ENCODE assay signal across 20 cellular contexts in genomic region chr4:120636120-120636630, GRCh38.
DNase-seq lines count a peak whose midpoint lies in the region; ATAC-seq, FAIRE-seq and TF ChIP-seq lines count a peak whose summit lies in the region.
"Had no signal": no experiment of that assay in that cellular context is flagged by ENCODE, and none has a peak within 500 bp of the region (broad histone marks: within the 10 kb centered on the region; RNA-seq: fewer than 3 reads in every experiment).

No MANE protein-coding gene starts in this region.

- WGBS in mammary epithelial cell (ENCODE audit: low coverage, missing lambda C conversion rate) = 85% methylated on average over 6 of the region's 6 CpGs

- peak; percentile 76 for ATAC-seq in stimulated activated effector memory CD8-positive, alpha-beta T cell treated with anti-CD3 and anti-CD28 coated beads, Interleukin-12 subunit alpha, Interleukin-12 subunit beta, amount 100 ng/mL, for 72 hours
- ATAC-seq: HepG2 had no signal

- H3K27ac Mint-ChIP-seq in stimulated activated effector memory CD8-positive, alpha-beta T cell treated with anti-CD3 and anti-CD28 coated beads, Interleukin-12 subunit alpha, Interleukin-12 subunit beta, amount 100 ng/mL, for 72 hours = no peak overlapping the region

- H3K4me3 Mint-ChIP-seq in stimulated activated effector memory CD8-positive, alpha-beta T cell treated with anti-CD3 and anti-CD28 coated beads, Interleukin-12 subunit alpha, Interleukin-12 subunit beta, amount 100 ng/mL, for 72 hours = no peak overlapping the region

- peak; percentile 48 for FAIRE-seq in endometrium (lab: Jason Lieb, UNC)
- FAIRE-seq: HepG2, RCC 7860 had no signal

- BruUV-seq in OCI-LY7 (replicated peaks; lab: Mats Ljungman, UMichigan) (no TSS peak), mammary epithelial cell (replicated peaks; lab: Mats Ljungman, UMichigan) (no TSS peak)

- no peaks in the 10 kb centered on the region for H3K9me3 Mint-ChIP-seq in stimulated activated effector memory CD8-positive, alpha-beta T cell treated with anti-CD3 and anti-CD28 coated beads, Interleukin-12 subunit alpha, Interleukin-12 subunit beta, amount 100 ng/mL, for 72 hours

- dilution Hi-C loops in mammary epithelial cell (cut with HindIII; ENCODE audit: low sequenced_read_pairs) = no loop called here

- H3K9ac ChIP-seq in mammary epithelial cell (ENCODE audit: insufficient read depth, low read length) = no peak overlapping the region
- H3K9ac ChIP-seq: BLaER1 treated with 17β-estradiol and CSF1 and Interleukin-3, amounts not matched to agents 10 nM and 100 nM had no signal

- no peaks in the 10 kb centered on the region for H3K9me2 ChIP-seq in OCI-LY7 (ENCODE audit: insufficient read depth, low read length)

- H3K4me1 Mint-ChIP-seq in stimulated activated effector memory CD8-positive, alpha-beta T cell treated with anti-CD3 and anti-CD28 coated beads, Interleukin-12 subunit alpha, Interleukin-12 subunit beta, amount 100 ng/mL, for 72 hours = no peaks in the 10 kb centered on the region

- H3K79me2 ChIP-seq in OCI-LY7 (ENCODE audit: insufficient read depth, low read depth, low read length) = no peaks in the 10 kb centered on the region
- no peaks in the 10 kb centered on the region for H3K79me2 ChIP-seq in mammary epithelial cell (ENCODE audit: insufficient read depth, low read length)

- H3K4me2 ChIP-seq in OCI-LY7 (ENCODE audit: low read length) = no peak overlapping the region
- H3K4me2 ChIP-seq in mammary epithelial cell (ENCODE audit: insufficient read depth, low read depth, low read length) = no peak overlapping the region
- H3K4me2 ChIP-seq: BLaER1 treated with 17β-estradiol and CSF1 and Interleukin-3, amounts not matched to agents 10 nM and 100 nM had no signal

- no peaks in the 10 kb centered on the region for H3K4me1 ChIP-seq in OCI-LY7 (ENCODE audit: insufficient read depth, low read length, poor library complexity, severe bottlenecking)
- no peaks in the 10 kb centered on the region for H3K4me1 ChIP-seq in mammary epithelial cell (ENCODE audit: insufficient read depth, low read length)
- H3K4me1 ChIP-seq: BLaER1 treated with 17β-estradiol and CSF1 and Interleukin-3, amounts not matched to agents 10 nM and 100 nM had no signal

- DNase-seq in NOMO-1 treated with DMSO at 0.1 percent for 48 hours (lab: John Stamatoyannopoulos, UW; ENCODE audit: unreplicated experiment) (peak; percentile 33), NOMO-1 treated with dmso at 0.1 percent for 144 hours (lab: John Stamatoyannopoulos, UW; ENCODE audit: unreplicated experiment) (no peak), SK-MEL-5 (ENCODE audit: low read depth, low spot score) (peak; percentile 30), germinal center (ENCODE audit: low spot score) (no peak), OCI-LY7 (ENCODE audit: low spot score) (no peak), mammary epithelial cell (no peak)
- DNase-seq in stimulated activated effector memory CD8-positive, alpha-beta T cell treated with anti-CD3 and anti-CD28 coated beads, Interleukin-12 subunit alpha, Interleukin-12 subunit beta, amount 100 ng/mL, for 72 hours (ENCODE audit: low spot score in 2 of 2) = no peak
- DNase-seq: DMS 273 treated with DMSO at 0.1 percent for 48 hours, H7, MM.1S, NCI-H1105 treated with DMSO at 0.1 percent for 48 hours, NCI-H187, NCI-H446, NCI-H748 treated with DMSO at 0.1 percent for 48 hours, SHP77 treated with DMSO at 0.1 percent for 48 hours had no signal

- POLR2A ChIA-PET in OCI-LY7 (lab: Charles Lee) = no interaction called here

- H3K4me3 ChIP-seq in OCI-LY7 (ENCODE audit: low read depth, low read length, poor library complexity, severe bottlenecking) (no peak overlapping the region), mammary epithelial cell (replicated peaks in 1 of 3; ENCODE audit: insufficient read depth in 1 of 3, low read depth in 2 of 3, low read length in 3 of 3) (no peak overlapping the region)
- H3K4me3 ChIP-seq: BLaER1 treated with 17β-estradiol and CSF1 and Interleukin-3, amounts not matched to agents 10 nM and 100 nM had no signal

- no peak overlapping the region for H2AFZ ChIP-seq in OCI-LY7 (ENCODE audit: low read length)
- H2AFZ ChIP-seq in mammary epithelial cell (ENCODE audit: low read depth, low read length) = no peak overlapping the region

- H3K36me3 Mint-ChIP-seq in stimulated activated effector memory CD8-positive, alpha-beta T cell treated with anti-CD3 and anti-CD28 coated beads, Interleukin-12 subunit alpha, Interleukin-12 subunit beta, amount 100 ng/mL, for 72 hours = no peaks in the 10 kb centered on the region

- no peaks in the 10 kb centered on the region for H3K27me3 ChIP-seq in mammary epithelial cell (ENCODE audit: insufficient read depth, low read length)
- H3K27me3 ChIP-seq: BLaER1 treated with 17β-estradiol and CSF1 and Interleukin-3, amounts not matched to agents 10 nM and 100 nM had no signal

- TF ChIP-seq CTCF in OCI-LY7 (conservative IDR thresholded peaks at IDR 0.05; ENCODE audit: low read length) (no peak), mammary epithelial cell (conservative IDR thresholded peaks at IDR 0.05 in 1 of 2, IDR thresholded peaks at IDR 0.05 in 1 of 2; ENCODE audit: extremely low read depth in 1 of 2, insufficient read depth in 1 of 2, low read depth in 1 of 2, low read length in 2 of 2) (no peak)

- no peaks in the 10 kb centered on the region for H3K36me3 ChIP-seq in OCI-LY7 (ENCODE audit: insufficient read depth, low read length)
- no peaks in the 10 kb centered on the region for H3K36me3 ChIP-seq in mammary epithelial cell (ENCODE audit: insufficient read depth, low read length)
- H3K36me3 ChIP-seq: BLaER1 treated with 17β-estradiol and CSF1 and Interleukin-3, amounts not matched to agents 10 nM and 100 nM had no signal

- in situ Hi-C loops in SK-MEL-5 (cut with HindIII; ENCODE audit: low pct_unique_long_range_greater_than_20kb, low sequenced_read_pairs) = no loop called here
- in situ Hi-C loops in mammary epithelial cell (cut with MboI; ENCODE audit: low sequenced_read_pairs in 2 of 2) = no loop called here

- CTCF ChIA-PET in OCI-LY7 (lab: Charles Lee; ENCODE audit: unreplicated experiment) (no interaction called here), mammary epithelial cell (lab: Charles Lee; ENCODE audit: low non-redundant PET) (no interaction called here)

- intact Hi-C loops in OCI-LY7 (cut with micrococcal nuclease; ENCODE audit: unreplicated experiment) = no loop called here
- intact Hi-C loops in mammary epithelial cell (cut with micrococcal nuclease) = no loop called here

- no peak overlapping the region for H3K27ac ChIP-seq in OCI-LY7 (ENCODE audit: low read depth, low read length, poor library complexity, severe bottlenecking)
- no peak overlapping the region for H3K27ac ChIP-seq in mammary epithelial cell (ENCODE audit: insufficient read depth, low read depth, low read length)
- H3K27ac ChIP-seq: 22Rv1; BLaER1 treated with 17β-estradiol and CSF1 and Interleukin-3, amounts not matched to agents 10 nM and 100 nM had no signal

- H3K9me3 ChIP-seq in OCI-LY7 (ENCODE audit: low read length) (no peaks in the 10 kb centered on the region), mammary epithelial cell (replicated peaks; ENCODE audit: insufficient read depth, low read length) (no peaks in the 10 kb centered on the region)
- H3K9me3 ChIP-seq: BLaER1 treated with 17β-estradiol and CSF1 and Interleukin-3, amounts not matched to agents 10 nM and 100 nM had no signal

- H4K20me1 ChIP-seq in OCI-LY7 (ENCODE audit: insufficient read depth, low read length) (no peaks in the 10 kb centered on the region), mammary epithelial cell (ENCODE audit: insufficient read depth, low read length) (no peaks in the 10 kb centered on the region)
- H4K20me1 ChIP-seq: BLaER1 treated with 17β-estradiol and CSF1 and Interleukin-3, amounts not matched to agents 10 nM and 100 nM had no signal

Comparison
In these comparisons a context has a peak if more than half of its experiments do, and no peak if none do; other contexts are left out.
1. DNase-seq: peak in NOMO-1 treated with DMSO at 0.1 percent for 48 hours (single experiment) and SK-MEL-5 (single experiment); none in NOMO-1 treated with dmso at 0.1 percent for 144 hours (single experiment), stimulated activated effector memory CD8-positive, alpha-beta T cell treated with anti-CD3 and anti-CD28 coated beads, Interleukin-12 subunit alpha, Interleukin-12 subunit beta, amount 100 ng/mL, for 72 hours (0 of 2), germinal center (single experiment), OCI-LY7 (single experiment) and mammary epithelial cell (single experiment).